ENCODE assay signal across 26 cellular contexts in the genomic region with DNA sequence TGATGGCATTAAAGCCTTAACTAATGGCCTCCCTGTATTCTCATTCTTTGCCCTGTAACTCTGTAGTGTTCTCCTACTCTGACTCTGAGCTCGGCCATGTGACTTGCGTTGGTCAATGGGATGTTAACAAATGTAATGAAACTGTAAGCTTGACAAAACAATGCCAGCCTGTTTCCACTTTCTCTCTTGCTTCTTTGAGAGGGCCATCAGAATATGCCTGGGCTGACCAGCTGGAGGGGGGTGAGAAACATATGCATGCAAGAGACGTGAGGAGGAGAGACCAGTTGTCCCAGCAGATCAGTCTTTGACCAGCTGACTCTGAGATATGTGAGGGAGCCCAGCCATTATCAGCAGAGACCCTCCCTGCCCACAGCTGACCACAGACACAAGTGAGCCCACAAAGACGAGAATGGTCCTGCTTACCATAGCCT.
A peak's percentile ranks its signal among the peaks of the same experiment; 100 is the strongest.
DNase-seq lines count a peak whose midpoint lies in the region; ATAC-seq and TF ChIP-seq lines count a peak whose summit lies in the region.
"Had no signal": no experiment of that assay in that cellular context is flagged by ENCODE, and none has a peak within 500 bp of the region (broad histone marks: within the 10 kb centered on the region; RNA-seq: fewer than 3 reads in every experiment).

No MANE protein-coding gene starts in this region.

- H3K27ac ChIP-seq in H9 (ENCODE audit: insufficient read length, low read depth, low read length): no peak overlapping the region
- peak overlapping the region; percentile 80 for H3K27ac ChIP-seq in smooth muscle cell (ENCODE audit: low read depth)
- H3K27ac ChIP-seq in upper lobe of right lung: no peak overlapping the region
- H3K27ac ChIP-seq: pancreas had no signal

- H3K79me2 ChIP-seq in H9 (ENCODE audit: insufficient read depth, low read length): no peaks in the 10 kb centered on the region
- no peaks in the 10 kb centered on the region for H3K79me2 ChIP-seq in smooth muscle cell (ENCODE audit: low read depth)

- no peak overlapping the region for H2BK15ac ChIP-seq in H9 (ENCODE audit: low read depth, low read length)

- no peaks in the 10 kb centered on the region for H3K79me1 ChIP-seq in H9 (ENCODE audit: insufficient read depth, low read depth, low read length, poor library complexity, severe bottlenecking)

- H3K4me1 Mint-ChIP-seq in H9 (peaks cover 24 to 27% of the 10 kb centered on the region in 2 experiments), WTC11 (peaks cover 24% of the 10 kb centered on the region)
- H3K4me1 Mint-ChIP-seq: CD8-positive, alpha-beta memory T cell had no signal

- H3K27me3 ChIP-seq in H9 (ENCODE audit: insufficient read depth, low read length): no peaks in the 10 kb centered on the region
- no peaks in the 10 kb centered on the region for H3K27me3 ChIP-seq in smooth muscle cell (ENCODE audit: low read depth)
- H3K27me3 ChIP-seq in upper lobe of right lung: no peaks in the 10 kb centered on the region
- H3K27me3 ChIP-seq: BE2C, pancreas had no signal

- H3K4me3 ChIP-seq in smooth muscle cell (no peak overlapping the region), upper lobe of right lung (no peak overlapping the region)
- H3K4me3 ChIP-seq: mucosa of descending colon, pancreas had no signal

- H2AK5ac ChIP-seq in H9 (ENCODE audit: insufficient read length, low read length): no peak overlapping the region

- WGBS in H9 (ENCODE audit: extremely low coverage, insufficient read length, low lambda C conversion rate): no CpG with 5 or more reads among the region's 4 CpGs
- 83% methylated on average over 4 of the region's 4 CpGs for WGBS in smooth muscle cell (ENCODE audit: low lambda C conversion rate)

- no peaks in the 10 kb centered on the region for H4K20me1 ChIP-seq in H9 (ENCODE audit: control insufficient read depth, insufficient read depth, insufficient read length)
- H4K20me1 ChIP-seq in smooth muscle cell (ENCODE audit: low read depth): no peaks in the 10 kb centered on the region

- no peak overlapping the region for H2BK5ac ChIP-seq in H9 (ENCODE audit: insufficient read length, low read length)

- H3K4me1 ChIP-seq in H9 (ENCODE audit: insufficient read depth, low read length): peaks cover 6% of the 10 kb centered on the region
- H3K4me1 ChIP-seq in smooth muscle cell (ENCODE audit: low read depth): peaks cover 12% of the 10 kb centered on the region
- no peaks in the 10 kb centered on the region for H3K4me1 ChIP-seq in upper lobe of right lung
- H3K4me1 ChIP-seq: BE2C, pancreas had no signal

- H3K18ac ChIP-seq in H9 (ENCODE audit: insufficient read length, low read depth, low read length): no peak overlapping the region

- no peak overlapping the region for H2BK120ac ChIP-seq in H9 (ENCODE audit: low read depth, low read length, poor library complexity, severe bottlenecking)

- H2AFZ ChIP-seq in H9 (ENCODE audit: low read length) (no peak overlapping the region), smooth muscle cell (ENCODE audit: low read depth) (peak overlapping the region; percentile 89)

- H3K23me2 ChIP-seq in H9 (ENCODE audit: insufficient read length, low read depth, low read length, poor library complexity, severe bottlenecking): no peaks in the 10 kb centered on the region

- H3K36me3 ChIP-seq in smooth muscle cell (ENCODE audit: low read depth) (no peaks in the 10 kb centered on the region), upper lobe of right lung (no peaks in the 10 kb centered on the region)
- H3K36me3 ChIP-seq: pancreas had no signal

- H4K91ac ChIP-seq in H9 (ENCODE audit: insufficient read length, low read depth, low read length): no peak overlapping the region

- no peak for DNase-seq in H9
- DNase-seq in WTC11 (ENCODE audit: low spot score): no peak
- DNase-seq in foreskin melanocyte: peak; percentile 94
- DNase-seq in smooth muscle cell (lab: John Stamatoyannopoulos, UW; ENCODE audit: unreplicated experiment): no peak
- DNase-seq in upper lobe of right lung: no peak
- DNase-seq: ACHN; activated CD8-positive, alpha-beta T cell treated with anti-CD3 and anti-CD28 coated beads, Interleukin-2, amount 10 ng/mL, durations not matched to agents 7 days and 5 days; activated naive CD4-positive, alpha-beta T cell treated with anti-CD3 and anti-CD28 coated beads for 36 hours; BE2C; CD8-positive, alpha-beta memory T cell; hippocampal formation; Kasumi-1; mucosa of descending colon; NCI-H1694; NCI-H2171; NCI-H510A; nephron progenitor cell; pancreas; retina; small intestine; stimulated activated naive CD8-positive, alpha-beta T cell treated with anti-CD3 and anti-CD28 coated beads, Interleukin-15, Interleukin-2, amounts not matched to agents 100 U/mL and 50 U/mL, for 24 hours had no signal

- TF ChIP-seq CTCF in H9 (conservative IDR thresholded peaks at IDR 0.05) (no peak), WTC11 (IDR thresholded peaks at IDR 0.05) (no peak), smooth muscle cell (IDR thresholded peaks at IDR 0.05; ENCODE audit: borderline replicate concordance, insufficient read depth, poor library complexity, severe bottlenecking) (no peak), upper lobe of right lung (IDR thresholded peaks at IDR 0.05) (no peak)

- no peak overlapping the region for H4K8ac ChIP-seq in H9 (replicated peaks; ENCODE audit: insufficient read length, low read depth, low read length)

- H3K27me3 Mint-ChIP-seq in H9 (ENCODE audit: low read depth) (no peaks in the 10 kb centered on the region), WTC11 (ENCODE audit: low read depth) (no peaks in the 10 kb centered on the region)
- H3K27me3 Mint-ChIP-seq: CD8-positive, alpha-beta memory T cell had no signal

- no peak overlapping the region for H3K14ac ChIP-seq in H9 (ENCODE audit: insufficient read depth, low read length)

- H3K4ac ChIP-seq in H9 (ENCODE audit: low read depth, low read length): no peak overlapping the region

- H2BK12ac ChIP-seq in H9 (ENCODE audit: insufficient read length, low read depth, low read length): no peak overlapping the region

- H3K9ac ChIP-seq in H9 (ENCODE audit: extremely low read depth, insufficient read length, low read length) (no peak overlapping the region), smooth muscle cell (ENCODE audit: low read depth) (no peak overlapping the region)

- H3K9me3 Mint-ChIP-seq in H9 (no peaks in the 10 kb centered on the region), WTC11 (no peaks in the 10 kb centered on the region)
- H3K9me3 Mint-ChIP-seq: activated naive CD4-positive, alpha-beta T cell treated with anti-CD3 and anti-CD28 coated beads for 36 hours; T-helper 1 cell treated with Interleukin-12 subunit alpha and Interleukin-12 subunit beta and Interleukin-4 antibody, amounts not matched to agents 30 μg/mL and 1 μg/mL, for 36 hours had no signal

- CTCF ChIA-PET in WTC11 (lab: Charles Lee): no interaction called here

- H3K56ac ChIP-seq in H9 (ENCODE audit: insufficient read length, low read depth, low read length): no peak overlapping the region

- H3F3A ChIP-seq in smooth muscle cell (ENCODE audit: low read depth): peaks cover 4% of the 10 kb centered on the region

- H3K9me3 ChIP-seq in H9 (ENCODE audit: control insufficient read depth, low read depth, low read length): no peaks in the 10 kb centered on the region
- no peaks in the 10 kb centered on the region for H3K9me3 ChIP-seq in smooth muscle cell (replicated peaks; ENCODE audit: low read depth)
- H3K9me3 ChIP-seq in upper lobe of right lung: no peaks in the 10 kb centered on the region
- H3K9me3 ChIP-seq: BE2C, mucosa of descending colon, pancreas had no signal

- H3K36me3 Mint-ChIP-seq in H9 (ENCODE audit: insufficient read depth in 1 of 3, low read depth in 3 of 3) (peaks cover 0 to 4% (median under 1%) of the 10 kb centered on the region in 3 experiments; a peak in 3 of 7 replicates), WTC11 (peaks cover 4% of the 10 kb centered on the region; the same call in 1 of the 2 replicates)

- H3K27ac Mint-ChIP-seq in H9: peak overlapping the region in 2 of 3 experiments; percentile 2 to 30; a peak in 2 of 7 replicates
- 0 out of 2 replicates have a peak overlapping the region, but pooled peaks have one; percentile 13 for H3K27ac Mint-ChIP-seq in WTC11
- H3K27ac Mint-ChIP-seq: activated CD8-positive, alpha-beta T cell treated with anti-CD3 and anti-CD28 coated beads, Interleukin-2, amount 10 ng/mL, durations not matched to agents 7 days and 5 days; activated naive CD4-positive, alpha-beta T cell treated with anti-CD3 and anti-CD28 coated beads for 36 hours; T-helper 1 cell treated with Interleukin-12 subunit alpha and Interleukin-12 subunit beta and Interleukin-4 antibody, amounts not matched to agents 30 μg/mL and 1 μg/mL, for 36 hours had no signal

- H2BK20ac ChIP-seq in H9 (ENCODE audit: low read depth, low read length, poor library complexity, severe bottlenecking): no peak overlapping the region

- POLR2A ChIA-PET in WTC11 (lab: Charles Lee): no interaction called here

- ATAC-seq in WTC11 (no peak), GM21526 (IDR thresholded peaks at IDR 0.05; ENCODE audit: low FRiP score, unreplicated experiment) (no peak), upper lobe of right lung (no peak), HG03280 (IDR thresholded peaks at IDR 0.05; ENCODE audit: unreplicated experiment) (no peak)
- ATAC-seq: activated CD8-positive, alpha-beta T cell treated with anti-CD3 and anti-CD28 coated beads, Interleukin-2, amount 10 ng/mL, durations not matched to agents 7 days and 5 days; HCT116; mucosa of descending colon; pancreas; SK-N-SH treated with all-trans-retinoic acid at 6 μM for 48 hours; stimulated activated naive CD8-positive, alpha-beta T cell treated with anti-CD3 and anti-CD28 coated beads, Interleukin-15, Interleukin-2, amounts not matched to agents 100 U/mL and 50 U/mL, for 24 hours had no signal

- H3K23ac ChIP-seq in H9 (ENCODE audit: insufficient read length, low read depth, low read length): no peak overlapping the region

- H3T11ph ChIP-seq in H9 (ENCODE audit: low read length): no peak overlapping the region

- no peak overlapping the region for H3K4me3 Mint-ChIP-seq in H9
- H3K4me3 Mint-ChIP-seq in WTC11: no peak overlapping the region
- H3K4me3 Mint-ChIP-seq: activated CD8-positive, alpha-beta T cell treated with anti-CD3 and anti-CD28 coated beads, Interleukin-2, amount 10 ng/mL, durations not matched to agents 7 days and 5 days; activated naive CD4-positive, alpha-beta T cell treated with anti-CD3 and anti-CD28 coated beads for 36 hours; CD8-positive, alpha-beta memory T cell; nephron progenitor cell; T-helper 1 cell treated with Interleukin-12 subunit alpha and Interleukin-12 subunit beta and Interleukin-4 antibody, amounts not matched to agents 30 μg/mL and 1 μg/mL, for 36 hours had no signal

- intact Hi-C loops in upper lobe of right lung (cut with DNase I): no loop called here

- H3K4me2 ChIP-seq in H9 (ENCODE audit: insufficient read depth, insufficient read length, low read length) (no peak overlapping the region), smooth muscle cell (peak overlapping the region; percentile 80)

- H4K5ac ChIP-seq in H9 (ENCODE audit: insufficient read length, low read depth, low read length): no peak overlapping the region
